ENCODE assay signal across 1 cellular context in the genomic region with DNA sequence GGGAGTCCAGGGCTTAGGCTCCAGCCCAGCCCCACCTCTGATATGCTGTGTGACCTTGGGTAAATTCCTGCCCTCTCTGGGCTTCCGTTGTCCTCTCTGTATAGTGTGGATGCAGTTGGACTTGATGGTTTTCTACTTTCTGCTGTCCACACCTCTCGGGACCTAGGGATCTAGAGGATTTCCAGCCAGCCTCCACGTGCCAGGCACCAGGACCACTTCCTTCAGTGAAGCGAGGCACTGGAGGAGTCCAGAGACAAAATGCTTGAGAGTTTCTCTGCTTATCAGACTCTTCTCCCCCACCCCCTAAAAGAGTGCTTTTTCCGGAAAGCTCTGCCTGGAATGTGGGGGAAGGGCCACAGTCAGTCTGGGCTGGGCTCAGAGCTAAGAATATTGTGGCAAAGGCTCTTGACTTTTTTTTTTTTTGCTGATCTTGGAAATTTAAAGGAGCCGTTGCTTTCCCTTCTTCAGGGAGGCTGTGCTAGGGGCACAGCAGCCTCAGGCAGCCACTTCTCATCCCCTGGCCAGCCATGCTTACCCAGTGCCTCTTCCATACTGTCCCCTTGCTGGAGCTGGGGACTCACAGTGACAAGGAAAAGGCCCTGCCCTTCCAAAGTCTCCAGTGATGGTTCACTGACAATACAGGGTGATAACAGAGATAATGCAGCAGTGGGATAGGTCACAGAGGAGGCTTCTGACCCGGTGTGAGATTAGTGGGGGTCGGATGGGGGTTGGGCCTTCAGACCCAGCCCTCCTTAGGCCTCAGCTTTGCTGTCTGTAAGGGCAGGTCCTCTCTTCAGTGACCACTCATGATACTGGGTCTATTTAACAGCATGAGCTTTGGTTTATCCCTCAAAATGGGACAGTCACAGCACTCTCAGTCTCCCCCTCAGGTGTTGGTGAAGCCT.
TF ChIP-seq lines count a peak whose summit lies in the region.

No MANE protein-coding gene starts in this region.

TF ChIP-seq in H1, 55 proteins besides CTCF, POLR2A, EP300 and RAD21:
- TF ChIP-seq, protein P1, sequence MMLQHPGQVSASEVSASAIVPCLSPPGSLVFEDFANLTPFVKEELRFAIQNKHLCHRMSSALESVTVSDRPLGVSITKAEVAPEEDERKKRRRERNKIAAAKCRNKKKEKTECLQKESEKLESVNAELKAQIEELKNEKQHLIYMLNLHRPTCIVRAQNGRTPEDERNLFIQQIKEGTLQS (IDR thresholded peaks at IDR 0.05; ENCODE audit: insufficient read depth, low read depth, low read length): no peak
- TF ChIP-seq TBP (IDR thresholded peaks at IDR 0.05; ENCODE audit: low read depth, low read length): no peak
- TF ChIP-seq CTBP2 (IDR thresholded peaks at IDR 0.05; ENCODE audit: borderline replicate concordance, insufficient read depth, insufficient read length, low read length): no peak
- 0 out of 2 replicates have a peak, but pooled peaks have one; percentile 44 for TF ChIP-seq RBBP5 (IDR thresholded peaks at IDR 0.05; ENCODE audit: borderline replicate concordance, low read depth, low read length)
- no peak for TF ChIP-seq BRCA1 (IDR thresholded peaks at IDR 0.05; ENCODE audit: low read depth, low read length)
- no peak for TF ChIP-seq FOSL1 (IDR thresholded peaks at IDR 0.05; ENCODE audit: insufficient read depth, low read depth, low read length)
- TF ChIP-seq CHD1 (IDR thresholded peaks at IDR 0.05; ENCODE audit: low read depth, low read length): no peak
- TF ChIP-seq TAF7 (optimal IDR thresholded peaks at IDR 0.05; ENCODE audit: borderline replicate concordance, low read depth, low read length): no peak
- TF ChIP-seq PHF8 (conservative IDR thresholded peaks at IDR 0.05; ENCODE audit: low read depth, low read length): no peak
- TF ChIP-seq SIRT6 (IDR thresholded peaks at IDR 0.05; ENCODE audit: low read length): no peak
- TF ChIP-seq TAF1 (IDR thresholded peaks at IDR 0.05; ENCODE audit: low read depth, low read length): 0 out of 2 replicates have a peak, but pooled peaks have one; percentile 41
- no peak for TF ChIP-seq SP4 (IDR thresholded peaks at IDR 0.05; ENCODE audit: low read length)
- TF ChIP-seq, protein P2, sequence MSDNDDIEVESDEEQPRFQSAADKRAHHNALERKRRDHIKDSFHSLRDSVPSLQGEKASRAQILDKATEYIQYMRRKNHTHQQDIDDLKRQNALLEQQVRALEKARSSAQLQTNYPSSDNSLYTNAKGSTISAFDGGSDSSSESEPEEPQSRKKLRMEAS (IDR thresholded peaks at IDR 0.05): peak; percentile 48; the same call in 1 of the 2 replicates
- TF ChIP-seq SUZ12 (IDR thresholded peaks at IDR 0.05; ENCODE audit: low read length): no peak
- no peak for TF ChIP-seq JUND (IDR thresholded peaks at IDR 0.05; ENCODE audit: low read length)
- no peak for TF ChIP-seq BCL11A (IDR thresholded peaks at IDR 0.05; ENCODE audit: low read depth in 2 of 2, low read length in 2 of 2)
- TF ChIP-seq EGR1 (IDR thresholded peaks at IDR 0.05; ENCODE audit: borderline replicate concordance, low read depth, low read length): no peak
- TF ChIP-seq GABPA (IDR thresholded peaks at IDR 0.05; ENCODE audit: borderline replicate concordance, insufficient read depth, low read length): no peak
- TF ChIP-seq GTF2F1 (IDR thresholded peaks at IDR 0.05; ENCODE audit: borderline replicate concordance, low read depth, low read length): no peak
- no peak for TF ChIP-seq ASH2L (IDR thresholded peaks at IDR 0.05; ENCODE audit: low read length)
- no peak for TF ChIP-seq RNF2 (IDR thresholded peaks at IDR 0.05; ENCODE audit: borderline replicate concordance, low read depth, low read length, missing control alignments, poor library complexity, severe bottlenecking)
- TF ChIP-seq SAP30 (IDR thresholded peaks at IDR 0.05; ENCODE audit: insufficient read depth, insufficient replicate concordance, low read length): no peak
- TF ChIP-seq SIN3A (conservative IDR thresholded peaks at IDR 0.05 in 1 of 2, IDR thresholded peaks at IDR 0.05 in 1 of 2; ENCODE audit: low read depth in 1 of 2, low read length in 2 of 2): no peak
- TF ChIP-seq KDM1A (IDR thresholded peaks at IDR 0.05; ENCODE audit: borderline replicate concordance, low read length): peak; percentile 98
- TF ChIP-seq ZNF274 (IDR thresholded peaks at IDR 0.05; ENCODE audit: borderline replicate concordance, extremely low read depth, low read length): no peak
- TF ChIP-seq HDAC6 (IDR thresholded peaks at IDR 0.05; ENCODE audit: low read depth, low read length): no peak
- no peak for TF ChIP-seq POLR2AphosphoS5 (IDR thresholded peaks at IDR 0.05; ENCODE audit: low read depth, low read length)
- TF ChIP-seq CEBPB (IDR thresholded peaks at IDR 0.05; ENCODE audit: low read depth, low read length): no peak
- TF ChIP-seq TCF12 (IDR thresholded peaks at IDR 0.05; ENCODE audit: low read depth, low read length): no peak
- TF ChIP-seq JUN (IDR thresholded peaks at IDR 0.05; ENCODE audit: low read depth, low read length): no peak
- no peak for TF ChIP-seq CBX8 (IDR thresholded peaks at IDR 0.05; ENCODE audit: borderline replicate concordance, low read depth, low read length)
- TF ChIP-seq CHD2 (IDR thresholded peaks at IDR 0.05; ENCODE audit: low read length): peak; percentile 17; the same call in 1 of the 2 replicates
- TF ChIP-seq SIX5 (IDR thresholded peaks at IDR 0.05; ENCODE audit: low read depth, low read length): no peak
- peak in 1 of 2 experiments; percentile 78; a peak in 1 of 4 replicates for TF ChIP-seq HDAC2 (IDR thresholded peaks at IDR 0.05; ENCODE audit: borderline replicate concordance in 1 of 2, low read depth in 2 of 2, low read length in 2 of 2)
- TF ChIP-seq CBX5 (IDR thresholded peaks at IDR 0.05; ENCODE audit: low read depth, low read length): no peak
- no peak for TF ChIP-seq USF2 (IDR thresholded peaks at IDR 0.05; ENCODE audit: low read length)
- TF ChIP-seq E2F6 (IDR thresholded peaks at IDR 0.05): peak; percentile 55; the same call in 1 of the 2 replicates
- TF ChIP-seq BACH1 (IDR thresholded peaks at IDR 0.05; ENCODE audit: low read length): no peak
- no peak for TF ChIP-seq RFX5 (IDR thresholded peaks at IDR 0.05; ENCODE audit: borderline replicate concordance, low read depth, low read length)
- TF ChIP-seq SP1 (IDR thresholded peaks at IDR 0.05; ENCODE audit: low read depth, low read length): 0 out of 2 replicates have a peak, but pooled peaks have one; percentile 48
- TF ChIP-seq CHD7 (IDR thresholded peaks at IDR 0.05; ENCODE audit: insufficient replicate concordance, low read length): no peak
- no peak for TF ChIP-seq POU5F1 (IDR thresholded peaks at IDR 0.05; ENCODE audit: low read depth, low read length)
- TF ChIP-seq MAFK (IDR thresholded peaks at IDR 0.05; ENCODE audit: low read depth, low read length): no peak
- no peak for TF ChIP-seq CREB1 (IDR thresholded peaks at IDR 0.05)
- TF ChIP-seq YY1 (IDR thresholded peaks at IDR 0.05; ENCODE audit: low read depth, low read length): no peak
- no peak for TF ChIP-seq KDM4A (IDR thresholded peaks at IDR 0.05; ENCODE audit: low read depth, low read length, severe bottlenecking)
- no peak for TF ChIP-seq RXRA (IDR thresholded peaks at IDR 0.05; ENCODE audit: insufficient read depth, low read depth, low read length)
- no peak for TF ChIP-seq KDM5A (IDR thresholded peaks at IDR 0.05; ENCODE audit: low read length)
- TF ChIP-seq NRF1 (IDR thresholded peaks at IDR 0.05; ENCODE audit: low read depth, low read length): no peak
- no peak for TF ChIP-seq EZH2 (IDR thresholded peaks at IDR 0.05; ENCODE audit: low read depth, low read length, severe bottlenecking)
- TF ChIP-seq SP2 (IDR thresholded peaks at IDR 0.05; ENCODE audit: low read length): no peak
- peak; percentile 84; the same call in 1 of the 2 replicates for TF ChIP-seq TEAD4 (IDR thresholded peaks at IDR 0.05; ENCODE audit: low read depth, low read length)
- TF ChIP-seq NANOG (IDR thresholded peaks at IDR 0.05; ENCODE audit: insufficient read depth, low read depth, low read length, poor library complexity, severe bottlenecking): no peak
- no peak for TF ChIP-seq SRF (IDR thresholded peaks at IDR 0.05; ENCODE audit: low read depth, low read length)
- TF ChIP-seq, protein P3, sequence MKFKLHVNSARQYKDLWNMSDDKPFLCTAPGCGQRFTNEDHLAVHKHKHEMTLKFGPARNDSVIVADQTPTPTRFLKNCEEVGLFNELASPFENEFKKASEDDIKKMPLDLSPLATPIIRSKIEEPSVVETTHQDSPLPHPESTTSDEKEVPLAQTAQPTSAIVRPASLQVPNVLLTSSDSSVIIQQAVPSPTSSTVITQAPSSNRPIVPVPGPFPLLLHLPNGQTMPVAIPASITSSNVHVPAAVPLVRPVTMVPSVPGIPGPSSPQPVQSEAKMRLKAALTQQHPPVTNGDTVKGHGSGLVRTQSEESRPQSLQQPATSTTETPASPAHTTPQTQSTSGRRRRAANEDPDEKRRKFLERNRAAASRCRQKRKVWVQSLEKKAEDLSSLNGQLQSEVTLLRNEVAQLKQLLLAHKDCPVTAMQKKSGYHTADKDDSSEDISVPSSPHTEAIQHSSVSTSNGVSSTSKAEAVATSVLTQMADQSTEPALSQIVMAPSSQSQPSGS (IDR thresholded peaks at IDR 0.05; ENCODE audit: low read length): 0 out of 2 replicates have a peak, but pooled peaks have one; percentile 58
